ENCODE assay signal across 22 cellular contexts in genomic region chr2:22487036-22487435, GRCh38.
"Had no signal": no experiment of that assay in that cellular context is flagged by ENCODE, and none has a peak within 500 bp of the region (broad histone marks: within the 10 kb centered on the region; RNA-seq: fewer than 3 reads in every experiment).

No MANE protein-coding gene starts in this region.

- ATAC-seq: HepG2 had no signal

- H3K4me1 ChIP-seq: SJSA1 had no signal

- H3K4me3 ChIP-seq: MG63, SJSA1, SK-N-MC had no signal

- H3K9me3 ChIP-seq: MG63, SJSA1 had no signal

- DNase-seq: IMR-90, Karpas-422, KG1, MG63, NCI-H1092, NCI-H1105 treated with DMSO at 0.1 percent for 48 hours, NCI-H1417 treated with DMSO at 0.1 percent for 48 hours, NCI-H146, NCI-H1694 treated with DMSO at 0.1 percent for 48 hours, NCI-H2029, NCI-H2171 treated with DMSO at 0.1 percent for 48 hours, NCI-H345, NCI-H446 treated with DMSO at 0.1 percent for 48 hours, NCI-H510A treated with DMSO at 0.1 percent for 48 hours, NCI-H526 treated with DMSO at 0.1 percent for 48 hours, NCI-H748 treated with DMSO at 0.1 percent for 48 hours, Right ventricle myocardium superior, RPMI8226, SIG-M5 had no signal

- H3K27me3 ChIP-seq: MG63, SJSA1 had no signal

- H3K27ac ChIP-seq: SJSA1, SK-N-MC had no signal

- H3K36me3 ChIP-seq: MG63, SJSA1 had no signal
